ENCODE assay signal across 1 cellular context in the genomic region with DNA sequence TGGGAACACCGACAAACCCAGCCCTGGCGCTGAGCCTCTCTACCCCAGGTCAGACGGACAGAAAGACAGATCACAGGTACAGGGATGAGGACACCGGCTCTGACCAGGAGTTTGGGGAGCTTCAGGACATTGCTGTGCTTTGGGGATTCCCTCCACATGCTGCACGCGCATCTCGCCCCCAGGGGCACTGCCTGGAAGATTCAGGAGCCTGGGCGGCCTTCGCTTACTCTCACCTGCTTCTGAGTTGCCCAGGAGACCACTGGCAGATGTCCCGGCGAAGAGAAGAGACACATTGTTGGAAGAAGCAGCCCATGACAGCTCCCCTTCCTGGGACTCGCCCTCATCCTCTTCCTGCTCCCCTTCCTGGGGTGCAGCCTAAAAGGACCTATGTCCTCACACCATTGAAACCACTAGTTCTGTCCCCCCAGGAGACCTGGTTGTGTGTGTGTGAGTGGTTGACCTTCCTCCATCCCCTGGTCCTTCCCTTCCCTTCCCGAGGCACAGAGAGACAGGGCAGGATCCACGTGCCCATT.
TF ChIP-seq lines count a peak whose summit lies in the region.

No MANE protein-coding gene starts in this region.

TF ChIP-seq in endothelial cell of umbilical vein, 7 proteins besides CTCF, POLR2A, EP300 and RAD21 (continued from another document):
- TF ChIP-seq JUN (IDR thresholded peaks at IDR 0.05; ENCODE audit: borderline replicate concordance, insufficient read depth, insufficient read length, low read depth) (no peak), POLR2AphosphoS5 (IDR thresholded peaks at IDR 0.05; ENCODE audit: insufficient read depth, low read depth, low read length) (no peak), EZH2 (IDR thresholded peaks at IDR 0.05; ENCODE audit: borderline replicate concordance, low read depth, low read length, severe bottlenecking) (no peak)
- TF ChIP-seq, protein P1, sequence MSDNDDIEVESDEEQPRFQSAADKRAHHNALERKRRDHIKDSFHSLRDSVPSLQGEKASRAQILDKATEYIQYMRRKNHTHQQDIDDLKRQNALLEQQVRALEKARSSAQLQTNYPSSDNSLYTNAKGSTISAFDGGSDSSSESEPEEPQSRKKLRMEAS (IDR thresholded peaks at IDR 0.05; ENCODE audit: insufficient read depth, insufficient read length) = no peak
